10 cellular contexts compared by ENCODE assay signal in the genomic region with DNA sequence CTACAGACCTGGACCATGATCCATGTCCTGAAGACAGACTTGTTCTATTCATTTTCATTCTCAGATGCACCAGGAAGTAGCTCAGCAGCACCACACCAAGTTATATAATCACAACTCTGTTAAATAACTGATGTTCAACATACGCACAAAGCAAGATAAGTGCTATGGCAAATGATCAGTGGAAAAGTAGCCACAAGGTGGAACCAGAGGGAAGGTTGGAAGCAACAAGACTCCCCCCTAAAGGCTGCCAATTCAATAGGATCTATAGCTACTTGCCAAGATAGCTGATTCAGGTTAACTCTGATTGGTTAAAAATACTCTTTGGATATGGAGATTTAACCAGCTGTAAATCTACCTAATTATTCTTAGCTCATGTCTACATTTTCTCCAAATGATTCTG. TPM values are rescaled to one million over a fixed set of nuclear protein-coding genes. Genes with fewer than 3 reads are reported as not detected.
DNase-seq lines count a peak whose midpoint lies in the region; ATAC-seq and TF ChIP-seq lines count a peak whose summit lies in the region.
"Had no signal": no experiment of that assay in that cellular context is flagged by ENCODE, and none has a peak within 500 bp of the region (broad histone marks: within the 10 kb centered on the region; RNA-seq: fewer than 3 reads in every experiment).

No MANE protein-coding gene starts in this region.

- no peak overlapping the region for H2BK120ac ChIP-seq in mesenchymal stem cell (ENCODE audit: low read depth, low read length)

- no peak overlapping the region for H3K27ac ChIP-seq in mesenchymal stem cell (ENCODE audit: low read length, poor library complexity, severe bottlenecking)
- no peak overlapping the region for H3K27ac ChIP-seq in caudate nucleus (ENCODE audit: low read depth, low read length)

- H3K4ac ChIP-seq in mesenchymal stem cell (ENCODE audit: low read depth in 1 of 2, low read length in 2 of 2) = no peak overlapping the region

- no peak overlapping the region for H2AK5ac ChIP-seq in mesenchymal stem cell (ENCODE audit: low read length, severe bottlenecking)

- ATAC-seq in GM18517 (IDR thresholded peaks at IDR 0.05; ENCODE audit: unreplicated experiment) (no peak), HG02678 (IDR thresholded peaks at IDR 0.05; ENCODE audit: unreplicated experiment) (no peak)
- ATAC-seq: esophagus mucosa had no signal

- H3K9me3 Mint-ChIP-seq in Caco-2 (ENCODE audit: unreplicated experiment) = no peaks in the 10 kb centered on the region

- H3K9me3 ChIP-seq in Caco-2 (no peaks in the 10 kb centered on the region), mesenchymal stem cell (ENCODE audit: control insufficient read depth, low read length) (no peaks in the 10 kb centered on the region)

- in situ Hi-C loops in astrocyte of the spinal cord (cut with HindIII; ENCODE audit: low sequenced_read_pairs) = no loop called here

- DNase-seq in Caco-2 (peak; percentile 38 to 53), LoVo (ENCODE audit: low spot score) (peak; percentile 16), astrocyte of the spinal cord (ENCODE audit: low read depth, low spot score) (peak; percentile 67), mesenchymal stem cell (peak; percentile 67), caudate nucleus (lab: John Stamatoyannopoulos, UW) (no peak), cortex of kidney (lab: John Stamatoyannopoulos, UW) (no peak)

- H3K79me1 ChIP-seq in mesenchymal stem cell (replicated peaks; ENCODE audit: low read length, poor library complexity, severe bottlenecking) = no peaks in the 10 kb centered on the region

- intact Hi-C loops in Caco-2 (cut with micrococcal nuclease; ENCODE audit: unreplicated experiment) = loop anchor here (1.0 to 5.0 kb wide), 5 partner anchors 68 to 397 kb away; no protein-coding TSS in a partner anchor

- TF ChIP-seq CTCF in Caco-2 (IDR thresholded peaks at IDR 0.05; ENCODE audit: insufficient read depth in 1 of 2, low read depth in 1 of 2, low read length in 1 of 2, severe bottlenecking in 1 of 2, unreplicated experiment in 1 of 2) = peak in 1 of 2 experiments; percentile 50
- peak; percentile 51 for TF ChIP-seq CTCF in astrocyte of the spinal cord (IDR thresholded peaks at IDR 0.05; ENCODE audit: low read depth, low read length)

- no peaks in the 10 kb centered on the region for H3K27me3 Mint-ChIP-seq in Caco-2 (ENCODE audit: insufficient read depth, unreplicated experiment)

- no peak overlapping the region for H3K23ac ChIP-seq in mesenchymal stem cell (ENCODE audit: low read length in 2 of 2)

- H3K14ac ChIP-seq in mesenchymal stem cell (ENCODE audit: low read length in 2 of 2) = no peak overlapping the region

- H3K36me3 Mint-ChIP-seq in Caco-2 (ENCODE audit: insufficient read depth, unreplicated experiment) = no peaks in the 10 kb centered on the region

- no peak overlapping the region for H3K18ac ChIP-seq in mesenchymal stem cell (ENCODE audit: low read depth in 1 of 2, low read length in 2 of 2)

- POLR2A ChIA-PET in Caco-2 (lab: Charles Lee) = no interaction called here

- no peaks in the 10 kb centered on the region for H3K27me3 ChIP-seq in Caco-2 (replicated peaks; ENCODE audit: control insufficient read depth, insufficient read depth, low read length)
- H3K27me3 ChIP-seq in mesenchymal stem cell (ENCODE audit: control insufficient read depth in 1 of 2, insufficient read depth in 1 of 2, low read length in 2 of 2) = no peaks in the 10 kb centered on the region

- H2BK15ac ChIP-seq in mesenchymal stem cell (ENCODE audit: low read depth, poor library complexity, severe bottlenecking) = no peak overlapping the region

- no CpG with 5 or more reads among the region's 1 CpG for WGBS in mesenchymal stem cell

- 0 out of 2 replicates have a peak, but pooled peaks cover 11% of the 10 kb centered on the region for H3K4me1 ChIP-seq in Caco-2
- H3K4me1 ChIP-seq in mesenchymal stem cell (ENCODE audit: control insufficient read depth, insufficient read depth, low read depth, low read length) = no peaks in the 10 kb centered on the region

- peaks cover 6% of the 10 kb centered on the region for H3K4me1 Mint-ChIP-seq in Caco-2 (ENCODE audit: low read depth, unreplicated experiment)

- H4K8ac ChIP-seq in mesenchymal stem cell (ENCODE audit: low read length) = no peak overlapping the region

- no TSS peak for BruUV-seq in Caco-2 (replicated peaks; lab: Mats Ljungman, UMichigan)

- CTCF ChIA-PET in Caco-2 (lab: Charles Lee) = interaction anchor here (0.9 kb wide), 1 partner anchor 281 kb away, joined by 5 read pairs; no protein-coding TSS in a partner anchor

- H4K91ac ChIP-seq in mesenchymal stem cell (ENCODE audit: low read length) = no peak overlapping the region

- H3K9ac ChIP-seq in mesenchymal stem cell (ENCODE audit: low read length) = no peak overlapping the region

- H3K4me3 ChIP-seq in Caco-2 (ENCODE audit: low read depth, low read length) = no peak overlapping the region
- no peak overlapping the region for H3K4me3 ChIP-seq in astrocyte of the spinal cord (ENCODE audit: low read depth, low read length)
- H3K4me3 ChIP-seq in mesenchymal stem cell (ENCODE audit: insufficient read depth in 1 of 2, low read depth in 1 of 2, low read length in 2 of 2) = no peak overlapping the region

- no peak overlapping the region for H3K27ac Mint-ChIP-seq in Caco-2 (ENCODE audit: unreplicated experiment)

- no peak overlapping the region for H2AFZ ChIP-seq in mesenchymal stem cell (ENCODE audit: low read depth, low read length)

- H3K36me3 ChIP-seq in Caco-2 (ENCODE audit: control insufficient read depth, insufficient read depth, low read length) (no peaks in the 10 kb centered on the region), mesenchymal stem cell (ENCODE audit: control insufficient read depth in 1 of 2, insufficient read depth in 2 of 2, low read depth in 1 of 2, low read length in 2 of 2) (no peaks in the 10 kb centered on the region)

- H2BK12ac ChIP-seq in mesenchymal stem cell (ENCODE audit: low read length in 2 of 2) = no peak overlapping the region

- no peak overlapping the region for H2BK5ac ChIP-seq in mesenchymal stem cell (ENCODE audit: low read depth, low read length, poor library complexity, severe bottlenecking)

- H3K4me3 Mint-ChIP-seq in Caco-2 (ENCODE audit: unreplicated experiment) = no peak overlapping the region

- no peak overlapping the region for H3K4me2 ChIP-seq in mesenchymal stem cell (ENCODE audit: low read length, poor library complexity, severe bottlenecking)

RNA-seq across cellular contexts. Expression of gene FAM47B, which starts 23.7 kb away (rescaled TPM):
- total RNA-seq in Caco-2 (2022) = not detected in 2 replicates
- polyA plus RNA-seq in mesenchymal stem cell (2013, experiment 1 of 2) = not detected
- not detected for polyA plus RNA-seq in mesenchymal stem cell (2013, experiment 2 of 2)
- total RNA-seq: esophagus mucosa; T-helper 1 cell treated with Interleukin-12 subunit alpha and Interleukin-12 subunit beta and Interleukin-4 antibody, amounts not matched to agents 30 ng/mL and 1 ng/mL, for 36 hours had no signal

Comparison
In these comparisons a context has a peak if more than half of its experiments do, and no peak if none do; other contexts are left out.
1. DNase-seq: peak in Caco-2 (2 of 2), LoVo (single experiment), astrocyte of the spinal cord (single experiment) and mesenchymal stem cell (single experiment); none in caudate nucleus (0 of 61) and cortex of kidney (single experiment).